In the genomic region with DNA sequence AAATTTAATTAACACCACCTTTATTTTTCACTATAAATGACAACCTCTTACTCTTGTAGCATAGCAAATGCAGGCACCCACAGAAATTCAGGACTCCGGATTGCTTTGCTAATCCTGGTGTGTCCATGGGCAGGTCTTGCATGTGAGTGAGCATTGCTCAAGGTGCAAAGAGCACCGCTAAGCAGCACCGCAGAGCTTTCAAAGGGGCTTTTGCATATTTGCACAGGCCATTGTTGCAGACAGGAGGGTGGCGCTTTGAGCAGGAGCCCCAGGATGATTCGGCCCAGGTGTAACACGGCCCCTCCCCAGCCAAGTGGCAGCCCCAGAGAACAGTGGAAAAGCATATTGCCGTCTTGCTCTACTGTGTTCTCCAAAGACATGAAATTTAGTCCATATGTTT, we compare ENCODE assay signal across 22 cellular contexts.
DNase-seq lines count a peak whose midpoint lies in the region; ATAC-seq and TF ChIP-seq lines count a peak whose summit lies in the region.
"Had no signal": no experiment of that assay in that cellular context is flagged by ENCODE, and none has a peak within 500 bp of the region (broad histone marks: within the 10 kb centered on the region; RNA-seq: fewer than 3 reads in every experiment).

No MANE protein-coding gene starts in this region.

- H3K27ac ChIP-seq in GM23338 (ENCODE audit: low read depth) (no peak overlapping the region), KOPT-K1 (ENCODE audit: low read depth, low read length, poor library complexity, severe bottlenecking) (peak overlapping the region; percentile 71), endodermal cell (ENCODE audit: low read depth, low read length) (no peak overlapping the region), neural progenitor cell (no peak overlapping the region)
- H3K27ac ChIP-seq: BLaER1 had no signal

- H3K4me2 ChIP-seq in GM23338 = peak overlapping the region; percentile 49
- peak overlapping the region; percentile 42 for H3K4me2 ChIP-seq in neural progenitor cell
- H3K4me2 ChIP-seq: BLaER1, SK-N-SH had no signal

- peak; percentile 63 for DNase-seq in GM23338 (ENCODE audit: low spot score)
- DNase-seq in endodermal cell = peak; percentile 70
- DNase-seq in neural progenitor cell (ENCODE audit: low spot score) = peak; percentile 29
- no peak for DNase-seq in hepatic stellate cell (ENCODE audit: low spot score)
- DNase-seq in NCI-H345 (lab: John Stamatoyannopoulos, UW) = no peak
- DNase-seq: Calu3; CD4-positive, alpha-beta memory T cell; EL; IMR-90; Karpas-422; NCI-H1048; NCI-H1436; NCI-H2029 treated with DMSO at 0.1 percent for 48 hours; NCI-H510A; NCI-H82; PC-3; RPMI8226; SHP77 treated with DMSO at 0.1 percent for 48 hours; SK-N-SH had no signal

- H3K36me3 Mint-ChIP-seq in GM23338 (ENCODE audit: low read depth) = peaks cover 18% of the 10 kb centered on the region
- peaks cover 9% of the 10 kb centered on the region for H3K36me3 Mint-ChIP-seq in endodermal cell (ENCODE audit: low read depth)
- peaks cover 5% of the 10 kb centered on the region for H3K36me3 Mint-ChIP-seq in neural progenitor cell

- no peaks in the 10 kb centered on the region for H3K36me3 ChIP-seq in GM23338 (ENCODE audit: insufficient read depth)
- H3K36me3 ChIP-seq in KOPT-K1 (ENCODE audit: insufficient read depth, low read length) = no peaks in the 10 kb centered on the region
- no peaks in the 10 kb centered on the region for H3K36me3 ChIP-seq in endodermal cell (ENCODE audit: control insufficient read depth, insufficient read depth, low read length)
- H3K36me3 ChIP-seq in neural progenitor cell = no peaks in the 10 kb centered on the region

- H3F3A ChIP-seq in GM23338 (replicated peaks; ENCODE audit: low read depth) = no peaks in the 10 kb centered on the region
- no peaks in the 10 kb centered on the region for H3F3A ChIP-seq in neural progenitor cell (ENCODE audit: low read depth)

- peaks cover 16% of the 10 kb centered on the region; the same call in 2 of the 3 replicates for H3K9me3 Mint-ChIP-seq in GM23338
- peaks cover 16% of the 10 kb centered on the region for H3K9me3 Mint-ChIP-seq in endodermal cell
- peaks cover 19% of the 10 kb centered on the region for H3K9me3 Mint-ChIP-seq in neural progenitor cell

- H3K4me3 ChIP-seq in GM23338 (no peak overlapping the region), endodermal cell (ENCODE audit: low read length) (no peak overlapping the region), neural progenitor cell (no peak overlapping the region)
- H3K4me3 ChIP-seq: BLaER1 had no signal

- H3K27me3 Mint-ChIP-seq in GM23338 (ENCODE audit: insufficient read depth, low read depth, poor library complexity) (no peaks in the 10 kb centered on the region), endodermal cell (ENCODE audit: insufficient read depth) (peaks cover 2% of the 10 kb centered on the region), neural progenitor cell (ENCODE audit: insufficient read depth, low read depth) (peaks cover 7% of the 10 kb centered on the region)
- H3K27me3 Mint-ChIP-seq: CD4-positive, alpha-beta memory T cell had no signal

- H3K4me1 Mint-ChIP-seq in GM23338 (peaks cover 21% of the 10 kb centered on the region), endodermal cell (peaks cover 16% of the 10 kb centered on the region), neural progenitor cell (peaks cover 2% of the 10 kb centered on the region)

- H3K9me2 ChIP-seq in GM23338 (ENCODE audit: insufficient read depth) = 0 out of 2 replicates have a peak, but pooled peaks cover 2% of the 10 kb centered on the region
- H3K9me2 ChIP-seq: SK-N-SH had no signal

- H2AFZ ChIP-seq in GM23338 (no peak overlapping the region), neural progenitor cell (replicated peaks) (no peak overlapping the region)

- TF ChIP-seq CTCF in GM23338 (conservative IDR thresholded peaks at IDR 0.05; ENCODE audit: low read depth in 2 of 2) (no peak), endodermal cell (conservative IDR thresholded peaks at IDR 0.05) (no peak), neural progenitor cell (IDR thresholded peaks at IDR 0.05) (no peak)

- H3K4me1 ChIP-seq in GM23338 (ENCODE audit: insufficient read depth) = peaks cover 18% of the 10 kb centered on the region
- no peaks in the 10 kb centered on the region for H3K4me1 ChIP-seq in endodermal cell (ENCODE audit: control insufficient read depth, insufficient read depth, low read length)
- peaks cover 10% of the 10 kb centered on the region for H3K4me1 ChIP-seq in neural progenitor cell

- no peak overlapping the region for H3K9ac ChIP-seq in endodermal cell (ENCODE audit: extremely low read depth, low read length, poor library complexity, severe bottlenecking)
- H3K9ac ChIP-seq in neural progenitor cell = no peak overlapping the region
- H3K9ac ChIP-seq: BLaER1, SK-N-SH had no signal

- 24 to 26% methylated on average over 6 to 7 of the region's 7 CpGs for WGBS in endodermal cell (ENCODE audit: insufficient coverage in 1 of 2, insufficient read length in 1 of 2), 2 experiments

- H3K4me3 Mint-ChIP-seq in GM23338 (no peak overlapping the region), endodermal cell (no peak overlapping the region), neural progenitor cell (no peak overlapping the region)

- no peaks in the 10 kb centered on the region for H3K27me3 ChIP-seq in GM23338 (ENCODE audit: insufficient read depth)
- no peaks in the 10 kb centered on the region for H3K27me3 ChIP-seq in endodermal cell (ENCODE audit: control insufficient read depth, insufficient read depth, low read length, poor library complexity, severe bottlenecking)
- H3K27me3 ChIP-seq in neural progenitor cell = no peaks in the 10 kb centered on the region
- H3K27me3 ChIP-seq: BLaER1 had no signal

- H4K20me1 ChIP-seq in GM23338 (replicated peaks; ENCODE audit: insufficient read depth) (no peaks in the 10 kb centered on the region), neural progenitor cell (ENCODE audit: low read depth) (no peaks in the 10 kb centered on the region)
- H4K20me1 ChIP-seq: BLaER1 had no signal

- peaks cover 7% of the 10 kb centered on the region for H3K9me3 ChIP-seq in KOPT-K1 (ENCODE audit: insufficient read depth, low read length, poor library complexity, severe bottlenecking)
- H3K9me3 ChIP-seq in endodermal cell (ENCODE audit: control insufficient read depth, low read length) = peaks cover 14% of the 10 kb centered on the region
- no peaks in the 10 kb centered on the region for H3K9me3 ChIP-seq in neural progenitor cell (ENCODE audit: low read depth)

- H3K79me2 ChIP-seq in GM23338 (replicated peaks; ENCODE audit: insufficient read depth) = no peaks in the 10 kb centered on the region
- H3K79me2 ChIP-seq in neural progenitor cell (ENCODE audit: low read depth) = no peaks in the 10 kb centered on the region

- peak; percentile 98 for ATAC-seq in GM23338
- no peak for ATAC-seq in HG03095 (IDR thresholded peaks at IDR 0.05; ENCODE audit: unreplicated experiment)
- ATAC-seq: PC-3 had no signal

- H3K27ac Mint-ChIP-seq in GM23338 (no peak overlapping the region), endodermal cell (no peak overlapping the region), neural progenitor cell (no peak overlapping the region)
- H3K27ac Mint-ChIP-seq: CD4-positive, alpha-beta memory T cell had no signal

TF ChIP-seq in GM23338, 12 proteins besides CTCF, POLR2A, EP300 and RAD21:
- TF ChIP-seq STAT1 (IDR thresholded peaks at IDR 0.05; ENCODE audit: unreplicated experiment) = no peak
- no peak for TF ChIP-seq EZH2 (IDR thresholded peaks at IDR 0.05; ENCODE audit: low read depth, unreplicated experiment)
- TF ChIP-seq ZNF331 (CRISPR knock-in tag; IDR thresholded peaks at IDR 0.05; ENCODE audit: low read depth) = no peak
TF ChIP-seq in GM23338: peak in this region for 0.

Comparison
In these comparisons a context has a peak if more than half of its experiments do, and no peak if none do; other contexts are left out.
1. DNase-seq: peak in GM23338 (single experiment), endodermal cell (single experiment) and neural progenitor cell (single experiment); none in hepatic stellate cell (single experiment) and NCI-H345 (single experiment).